1 cellular context compared by ENCODE assay signal in the genomic region with DNA sequence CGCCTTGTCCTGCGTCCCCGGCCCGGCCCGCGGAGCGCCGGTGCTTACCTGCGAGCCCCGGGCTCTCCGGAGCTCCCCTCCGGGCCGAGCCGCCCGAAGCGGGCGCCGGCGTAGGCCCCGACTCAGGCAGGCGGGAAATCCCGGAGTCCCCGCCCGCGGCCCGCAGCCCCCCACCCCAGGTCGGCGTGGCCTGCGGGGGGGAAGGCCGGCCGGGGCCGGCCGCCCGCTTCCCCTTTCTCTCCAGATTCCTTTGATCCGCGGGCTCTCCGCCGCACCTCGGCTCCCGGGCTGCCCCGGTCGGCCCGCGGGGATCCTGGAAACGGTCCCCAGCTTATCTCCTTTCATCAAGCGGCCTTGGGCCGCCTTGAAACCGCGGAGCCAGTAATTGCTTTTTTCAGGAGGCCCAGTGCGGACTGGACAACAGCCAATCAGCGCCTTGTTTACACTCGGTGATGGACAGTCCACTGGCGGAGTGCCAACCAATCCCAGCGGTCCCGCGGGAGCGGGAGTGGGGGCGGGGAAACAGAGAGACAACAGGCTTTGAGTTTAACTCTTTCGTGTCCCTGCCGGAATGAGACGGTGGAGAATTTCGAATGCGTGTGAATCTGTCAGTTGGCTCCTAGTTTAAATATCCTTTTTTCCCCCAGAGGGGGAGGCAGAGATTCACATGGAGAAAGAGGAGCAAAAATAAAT.
A peak's percentile ranks its signal among the peaks of the same experiment; 100 is the strongest.
TF ChIP-seq lines count a peak whose summit lies in the region.

No MANE protein-coding gene starts in this region.

TF ChIP-seq in GM12878, 131 proteins besides CTCF, POLR2A, EP300 and RAD21 (continued from another document):
- TF ChIP-seq FOXK2 (IDR thresholded peaks at IDR 0.05) = peak; percentile 90
- 0 out of 4 replicates have a peak, but pooled peaks of 1 of the 2 experiments have one; percentile 3 for TF ChIP-seq BHLHE40 (IDR thresholded peaks at IDR 0.05; ENCODE audit: borderline replicate concordance in 1 of 2, low read depth in 2 of 2, low read length in 1 of 2)
- TF ChIP-seq MXI1 (IDR thresholded peaks at IDR 0.05; ENCODE audit: low read depth, low read length) = no peak
- TF ChIP-seq SMAD1 (IDR thresholded peaks at IDR 0.05; ENCODE audit: low read depth, partially characterized antibody) = peak; percentile 94
- TF ChIP-seq CHD2 (IDR thresholded peaks at IDR 0.05; ENCODE audit: borderline replicate concordance, low read depth, low read length) = peak; percentile 59; the same call in 1 of the 2 replicates
- no peak for TF ChIP-seq MYC (IDR thresholded peaks at IDR 0.05; ENCODE audit: insufficient read depth, insufficient read length, insufficient replicate concordance, low read length, severe bottlenecking)
- 0 out of 2 replicates have a peak, but pooled peaks have one; percentile 37 for TF ChIP-seq BMI1 (IDR thresholded peaks at IDR 0.05; ENCODE audit: borderline replicate concordance)
- peak; percentile 62 for TF ChIP-seq SP1 (IDR thresholded peaks at IDR 0.05; ENCODE audit: low read depth, low read length)
- peak; percentile 84 for TF ChIP-seq ZSCAN29 (IDR thresholded peaks at IDR 0.05)
- TF ChIP-seq NRF1 (conservative IDR thresholded peaks at IDR 0.05; ENCODE audit: low read depth, low read length) = no peak
- TF ChIP-seq HDAC6 (IDR thresholded peaks at IDR 0.05; ENCODE audit: unreplicated experiment) = no peak
- TF ChIP-seq ZNF207 (IDR thresholded peaks at IDR 0.05; ENCODE audit: borderline replicate concordance) = no peak
- no peak for TF ChIP-seq JUNB (IDR thresholded peaks at IDR 0.05)
- TF ChIP-seq, protein P1, sequence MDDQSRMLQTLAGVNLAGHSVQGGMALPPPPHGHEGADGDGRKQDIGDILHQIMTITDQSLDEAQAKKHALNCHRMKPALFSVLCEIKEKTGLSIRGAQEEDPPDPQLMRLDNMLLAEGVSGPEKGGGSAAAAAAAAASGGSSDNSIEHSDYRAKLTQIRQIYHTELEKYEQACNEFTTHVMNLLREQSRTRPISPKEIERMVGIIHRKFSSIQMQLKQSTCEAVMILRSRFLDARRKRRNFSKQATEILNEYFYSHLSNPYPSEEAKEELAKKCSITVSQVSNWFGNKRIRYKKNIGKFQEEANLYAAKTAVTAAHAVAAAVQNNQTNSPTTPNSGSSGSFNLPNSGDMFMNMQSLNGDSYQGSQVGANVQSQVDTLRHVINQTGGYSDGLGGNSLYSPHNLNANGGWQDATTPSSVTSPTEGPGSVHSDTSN (IDR thresholded peaks at IDR 0.05; ENCODE audit: insufficient replicate concordance, low read depth, low read length) = peak; percentile 94
- TF ChIP-seq YY1 (IDR thresholded peaks at IDR 0.05; ENCODE audit: low read depth, low read length) = 0 out of 2 replicates have a peak, but pooled peaks have one; percentile 8
- 0 out of 2 replicates have a peak, but pooled peaks have one; percentile 16 for TF ChIP-seq IKZF1 (conservative IDR thresholded peaks at IDR 0.05)
- peak in 1 of 2 experiments; percentile 12; a peak in 1 of 4 replicates for TF ChIP-seq IKZF2 (IDR thresholded peaks at IDR 0.05)
- TF ChIP-seq, protein P2, sequence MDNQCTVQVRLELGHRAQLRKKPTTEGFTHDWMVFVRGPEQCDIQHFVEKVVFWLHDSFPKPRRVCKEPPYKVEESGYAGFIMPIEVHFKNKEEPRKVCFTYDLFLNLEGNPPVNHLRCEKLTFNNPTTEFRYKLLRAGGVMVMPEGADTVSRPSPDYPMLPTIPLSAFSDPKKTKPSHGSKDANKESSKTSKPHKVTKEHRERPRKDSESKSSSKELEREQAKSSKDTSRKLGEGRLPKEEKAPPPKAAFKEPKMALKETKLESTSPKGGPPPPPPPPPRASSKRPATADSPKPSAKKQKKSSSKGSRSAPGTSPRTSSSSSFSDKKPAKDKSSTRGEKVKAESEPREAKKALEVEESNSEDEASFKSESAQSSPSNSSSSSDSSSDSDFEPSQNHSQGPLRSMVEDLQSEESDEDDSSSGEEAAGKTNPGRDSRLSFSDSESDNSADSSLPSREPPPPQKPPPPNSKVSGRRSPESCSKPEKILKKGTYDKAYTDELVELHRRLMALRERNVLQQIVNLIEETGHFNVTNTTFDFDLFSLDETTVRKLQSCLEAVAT (IDR thresholded peaks at IDR 0.05) = peak; percentile 90
- TF ChIP-seq, protein P3, sequence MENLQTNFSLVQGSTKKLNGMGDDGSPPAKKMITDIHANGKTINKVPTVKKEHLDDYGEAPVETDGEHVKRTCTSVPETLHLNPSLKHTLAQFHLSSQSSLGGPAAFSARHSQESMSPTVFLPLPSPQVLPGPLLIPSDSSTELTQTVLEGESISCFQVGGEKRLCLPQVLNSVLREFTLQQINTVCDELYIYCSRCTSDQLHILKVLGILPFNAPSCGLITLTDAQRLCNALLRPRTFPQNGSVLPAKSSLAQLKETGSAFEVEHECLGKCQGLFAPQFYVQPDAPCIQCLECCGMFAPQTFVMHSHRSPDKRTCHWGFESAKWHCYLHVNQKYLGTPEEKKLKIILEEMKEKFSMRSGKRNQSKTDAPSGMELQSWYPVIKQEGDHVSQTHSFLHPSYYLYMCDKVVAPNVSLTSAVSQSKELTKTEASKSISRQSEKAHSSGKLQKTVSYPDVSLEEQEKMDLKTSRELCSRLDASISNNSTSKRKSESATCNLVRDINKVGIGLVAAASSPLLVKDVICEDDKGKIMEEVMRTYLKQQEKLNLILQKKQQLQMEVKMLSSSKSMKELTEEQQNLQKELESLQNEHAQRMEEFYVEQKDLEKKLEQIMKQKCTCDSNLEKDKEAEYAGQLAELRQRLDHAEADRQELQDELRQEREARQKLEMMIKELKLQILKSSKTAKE (IDR thresholded peaks at IDR 0.05; ENCODE audit: low read depth, poor library complexity, severe bottlenecking) = peak; percentile 61
- peak; percentile 90 for TF ChIP-seq TCF7 (IDR thresholded peaks at IDR 0.05; ENCODE audit: borderline replicate concordance)
- TF ChIP-seq SREBF1 (IDR thresholded peaks at IDR 0.05; ENCODE audit: low read length) = no peak
- 0 out of 2 replicates have a peak, but pooled peaks have one; percentile 7 for TF ChIP-seq CREB1 (IDR thresholded peaks at IDR 0.05; ENCODE audit: low read depth)
- peak; percentile 73 for TF ChIP-seq POLR2AphosphoS5 (IDR thresholded peaks at IDR 0.05; ENCODE audit: low read length)
- TF ChIP-seq ZZZ3 (IDR thresholded peaks at IDR 0.05; ENCODE audit: control insufficient read depth, insufficient read length, low read depth) = peak; percentile 5
- TF ChIP-seq, protein P4, sequence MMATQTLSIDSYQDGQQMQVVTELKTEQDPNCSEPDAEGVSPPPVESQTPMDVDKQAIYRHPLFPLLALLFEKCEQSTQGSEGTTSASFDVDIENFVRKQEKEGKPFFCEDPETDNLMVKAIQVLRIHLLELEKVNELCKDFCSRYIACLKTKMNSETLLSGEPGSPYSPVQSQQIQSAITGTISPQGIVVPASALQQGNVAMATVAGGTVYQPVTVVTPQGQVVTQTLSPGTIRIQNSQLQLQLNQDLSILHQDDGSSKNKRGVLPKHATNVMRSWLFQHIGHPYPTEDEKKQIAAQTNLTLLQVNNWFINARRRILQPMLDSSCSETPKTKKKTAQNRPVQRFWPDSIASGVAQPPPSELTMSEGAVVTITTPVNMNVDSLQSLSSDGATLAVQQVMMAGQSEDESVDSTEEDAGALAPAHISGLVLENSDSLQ (IDR thresholded peaks at IDR 0.05) = peak; percentile 97
- peak; percentile 43 for TF ChIP-seq RUNX3 (IDR thresholded peaks at IDR 0.05; ENCODE audit: low read length)
- no peak for TF ChIP-seq DPF2 (IDR thresholded peaks at IDR 0.05)
- no peak for TF ChIP-seq RELA (IDR thresholded peaks at IDR 0.05; ENCODE audit: borderline replicate concordance, partially characterized antibody)
